15 cellular contexts compared by ENCODE assay signal in genomic region chr11:110921742-110922200, GRCh38.
A peak's percentile ranks its signal among the peaks of the same experiment; 100 is the strongest.
DNase-seq lines count a peak whose midpoint lies in the region; ATAC-seq and TF ChIP-seq lines count a peak whose summit lies in the region.
"Had no signal": no experiment of that assay in that cellular context is flagged by ENCODE, and none has a peak within 500 bp of the region (broad histone marks: within the 10 kb centered on the region; RNA-seq: fewer than 3 reads in every experiment).

No MANE protein-coding gene starts in this region.

- peaks cover 32% of the 10 kb centered on the region for H3K9me3 Mint-ChIP-seq in WTC11
- H3K9me3 Mint-ChIP-seq in activated CD8-positive, alpha-beta T cell treated with anti-CD3 and anti-CD28 coated beads for 36 hours: peaks cover 2% of the 10 kb centered on the region

- no peak overlapping the region for H3K4me3 ChIP-seq in retinal pigment epithelial cell (ENCODE audit: low read length)
- H3K4me3 ChIP-seq: dorsolateral prefrontal cortex, SJSA1 had no signal

- DNase-seq in EH (ENCODE audit: low read depth) (peak; percentile 31), WTC11 (ENCODE audit: low spot score) (peak; percentile 13), left ventricle myocardium superior (peak; percentile 25), retinal pigment epithelial cell (ENCODE audit: low read depth) (no peak), A172 (ENCODE audit: low spot score) (no peak)
- DNase-seq in stimulated activated CD4-positive, alpha-beta T cell treated with anti-CD3 and anti-CD28 coated beads, Interleukin-4, amount 100 ng/mL, for 24 hours: no peak
- DNase-seq in activated CD8-positive, alpha-beta T cell treated with anti-CD3 and anti-CD28 coated beads for 36 hours: no peak
- DNase-seq: activated CD4-positive, alpha-beta T cell treated with anti-CD3 and anti-CD28 coated beads for 4 hours; NCI-H526; nephron progenitor cell; stimulated activated CD4-positive, alpha-beta T cell treated with anti-CD3 and anti-CD28 coated beads, Interleukin-2, amount 100 ng/mL, for 24 hours; stimulated activated naive CD8-positive, alpha-beta T cell treated with anti-CD3 and anti-CD28 coated beads, Interleukin-15, amount 100 ng/mL, for 72 hours had no signal

- H3K36me3 Mint-ChIP-seq in WTC11: 0 out of 2 replicates have a peak, but pooled peaks cover 2% of the 10 kb centered on the region
- no peaks in the 10 kb centered on the region for H3K36me3 Mint-ChIP-seq in activated CD8-positive, alpha-beta T cell treated with anti-CD3 and anti-CD28 coated beads for 36 hours (ENCODE audit: low read depth)

- H3K4me1 Mint-ChIP-seq in WTC11: 0 out of 2 replicates have a peak, but pooled peaks cover 4% of the 10 kb centered on the region
- peaks cover 5% of the 10 kb centered on the region for H3K4me1 Mint-ChIP-seq in activated CD8-positive, alpha-beta T cell treated with anti-CD3 and anti-CD28 coated beads for 36 hours (ENCODE audit: low read depth)

- TF ChIP-seq CTCF in WTC11 (IDR thresholded peaks at IDR 0.05) (no peak), retinal pigment epithelial cell (conservative IDR thresholded peaks at IDR 0.05; ENCODE audit: low read depth, low read length) (peak; percentile 12)
- no peak for TF ChIP-seq CTCF in activated CD8-positive, alpha-beta T cell treated with anti-CD3 and anti-CD28 coated beads for 36 hours (IDR thresholded peaks at IDR 0.05)

- intact Hi-C loops in left ventricle myocardium superior (cut with micrococcal nuclease): no loop called here
- intact Hi-C loops in activated CD8-positive, alpha-beta T cell treated with anti-CD3 and anti-CD28 coated beads for 36 hours (cut with micrococcal nuclease): no loop called here

- no peak overlapping the region for H3K4me3 Mint-ChIP-seq in WTC11
- no peak overlapping the region for H3K4me3 Mint-ChIP-seq in activated CD8-positive, alpha-beta T cell treated with anti-CD3 and anti-CD28 coated beads for 36 hours
- H3K4me3 Mint-ChIP-seq: nephron progenitor cell; stimulated activated naive CD8-positive, alpha-beta T cell treated with anti-CD3 and anti-CD28 coated beads, Interleukin-15, amount 100 ng/mL, for 72 hours had no signal

- POLR2A ChIA-PET in WTC11 (lab: Charles Lee): no interaction called here
- POLR2A ChIA-PET in activated CD8-positive, alpha-beta T cell treated with anti-CD3 and anti-CD28 coated beads for 36 hours (lab: Charles Lee): no interaction called here

- no peaks in the 10 kb centered on the region for H3K27me3 Mint-ChIP-seq in WTC11 (ENCODE audit: low read depth)
- no peaks in the 10 kb centered on the region for H3K27me3 Mint-ChIP-seq in activated CD8-positive, alpha-beta T cell treated with anti-CD3 and anti-CD28 coated beads for 36 hours
- H3K27me3 Mint-ChIP-seq: stimulated activated naive CD8-positive, alpha-beta T cell treated with anti-CD3 and anti-CD28 coated beads, Interleukin-15, amount 100 ng/mL, for 72 hours had no signal

- H3K27ac Mint-ChIP-seq in WTC11: no peak overlapping the region
- H3K27ac Mint-ChIP-seq in activated CD8-positive, alpha-beta T cell treated with anti-CD3 and anti-CD28 coated beads for 36 hours: no peak overlapping the region
- H3K27ac Mint-ChIP-seq: nephron progenitor cell had no signal

- CTCF ChIA-PET in WTC11 (lab: Charles Lee): no interaction called here
- CTCF ChIA-PET in activated CD8-positive, alpha-beta T cell treated with anti-CD3 and anti-CD28 coated beads for 36 hours (lab: Charles Lee): no interaction called here

- ATAC-seq in WTC11 (peak; percentile 87), left ventricle myocardium superior (peak; percentile 34), HG03175 (IDR thresholded peaks at IDR 0.05; ENCODE audit: unreplicated experiment) (no peak)
- ATAC-seq in activated CD8-positive, alpha-beta T cell treated with anti-CD3 and anti-CD28 coated beads for 36 hours: no peak

TF ChIP-seq in WTC11, 78 proteins besides CTCF, POLR2A, EP300 and RAD21:
- TF ChIP-seq TEAD1 (CRISPR knock-in tag; IDR thresholded peaks at IDR 0.05) (no peak), OVOL2 (CRISPR knock-in tag; IDR thresholded peaks at IDR 0.05; ENCODE audit: borderline replicate concordance) (no peak), MXD4 (CRISPR knock-in tag; IDR thresholded peaks at IDR 0.05; ENCODE audit: borderline replicate concordance) (no peak), AR (CRISPR knock-in tag; IDR thresholded peaks at IDR 0.05) (no peak), NFE2L1 (CRISPR knock-in tag; IDR thresholded peaks at IDR 0.05) (no peak), CREB1 (CRISPR knock-in tag; IDR thresholded peaks at IDR 0.05) (no peak)

Comparison
In these comparisons a context has a peak if more than half of its experiments do, and no peak if none do; other contexts are left out.
1. DNase-seq: peak in EH (single experiment), WTC11 (single experiment) and left ventricle myocardium superior (single experiment); none in retinal pigment epithelial cell (single experiment), stimulated activated CD4-positive, alpha-beta T cell treated with anti-CD3 and anti-CD28 coated beads, Interleukin-4, amount 100 ng/mL, for 24 hours (single experiment), activated CD8-positive, alpha-beta T cell treated with anti-CD3 and anti-CD28 coated beads for 36 hours (single experiment) and A172 (single experiment).
2. ATAC-seq: peak in WTC11 (single experiment) and left ventricle myocardium superior (single experiment); none in HG03175 (single experiment) and activated CD8-positive, alpha-beta T cell treated with anti-CD3 and anti-CD28 coated beads for 36 hours (single experiment).